In the genomic region with DNA sequence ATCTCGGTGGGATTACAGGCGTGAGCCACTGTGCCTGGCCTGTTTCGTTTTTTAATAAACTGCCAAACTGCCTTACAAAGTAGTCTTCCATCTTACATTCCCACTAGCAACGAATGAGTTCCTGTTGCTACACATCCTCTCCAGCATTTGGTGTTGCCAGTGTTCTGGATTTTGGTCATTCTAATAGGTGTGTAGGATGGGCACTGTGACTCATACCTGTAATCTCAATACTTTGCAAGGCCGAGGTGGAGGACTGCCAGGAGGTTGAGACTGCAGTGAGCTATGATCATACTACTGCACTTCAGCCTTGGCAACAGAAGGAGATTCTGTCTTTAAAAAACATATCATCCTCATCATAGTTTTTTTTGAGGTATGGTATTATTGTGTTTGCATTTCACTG, we compare ENCODE assay signal across 9 cellular contexts. TPM values are rescaled to one million over a fixed set of nuclear protein-coding genes. Genes with fewer than 3 reads are reported as not detected.
DNase-seq lines count a peak whose midpoint lies in the region; ATAC-seq, FAIRE-seq and TF ChIP-seq lines count a peak whose summit lies in the region.
"Had no signal": no experiment of that assay in that cellular context is flagged by ENCODE, and none has a peak within 500 bp of the region (broad histone marks: within the 10 kb centered on the region; RNA-seq: fewer than 3 reads in every experiment).

No MANE protein-coding gene starts in this region.

- peak overlapping the region; percentile 49; the same call in 1 of the 2 replicates for H3K27ac ChIP-seq in RWPE1

- no peaks in the 10 kb centered on the region for H3K36me3 ChIP-seq in mucosa of descending colon (ENCODE audit: low read depth)

- no peak overlapping the region for H3K4me3 ChIP-seq in mucosa of descending colon

- peaks cover 16% of the 10 kb centered on the region for H3K4me1 ChIP-seq in mucosa of descending colon (ENCODE audit: low read depth)

- ATAC-seq in GM18858 (IDR thresholded peaks at IDR 0.05; ENCODE audit: unreplicated experiment): peak; percentile 78
- ATAC-seq in HG02610 (IDR thresholded peaks at IDR 0.05; ENCODE audit: unreplicated experiment): peak; percentile 92
- peak; percentile 91 for ATAC-seq in mucosa of descending colon

- POLR2A ChIA-PET in RWPE1 (lab: Yijun Ruan, JAX; ENCODE audit: low non-redundant PET): interaction anchor here (0.9 to 1.0 kb wide), 2 partner anchors 11 to 21 kb away, joined by 3 to 6 read pairs; partner anchors contain the start of gene RSBN1L

- FAIRE-seq in frontal cortex (lab: Jason Lieb, UNC): no peak

- TF ChIP-seq CTCF in RWPE1 (conservative IDR thresholded peaks at IDR 0.05; ENCODE audit: low read depth) (no peak), mucosa of descending colon (IDR thresholded peaks at IDR 0.05) (no peak)

- no peak for DNase-seq in RWPE1 (ENCODE audit: low spot score)
- peak in 2 of 3 donors; percentile 65 to 79 for DNase-seq in mucosa of descending colon
- no peak for DNase-seq in middle frontal gyrus (ENCODE audit: extremely low spot score, low spot score)
- no peak for DNase-seq in frontal cortex (ENCODE audit: low spot score in 2 of 2)
- no peak for DNase-seq in ecto neural progenitor cell (ENCODE audit: low spot score)
- DNase-seq in NCI-H82 treated with DMSO at 0.1 percent for 48 hours (lab: John Stamatoyannopoulos, UW; ENCODE audit: unreplicated experiment): no peak
- DNase-seq: cortex of kidney had no signal

- CTCF ChIA-PET in RWPE1 (lab: Yijun Ruan, JAX): interaction anchor here (0.6 to 0.7 kb wide), 2 partner anchors 16 to 88 kb away, joined by 3 read pairs; no protein-coding TSS in a partner anchor

- intact Hi-C loops in mucosa of descending colon (cut with DNase I, micrococcal nuclease): no loop called here

- H3K9me3 ChIP-seq in mucosa of descending colon: no peaks in the 10 kb centered on the region

RNA-seq across cellular contexts. Expression of gene RSBN1L, which starts 21.4 kb away (rescaled TPM):
- 10 to 100 TPM; 19.1 to 31.5 (median 19.6) TPM for total RNA-seq in mucosa of descending colon
- total RNA-seq in frontal cortex: 92.9 TPM

Comparison
In these comparisons a context has a peak if more than half of its experiments do, and no peak if none do; other contexts are left out.
1. DNase-seq: peak in mucosa of descending colon (2 of 3); none in RWPE1 (single experiment), middle frontal gyrus (single experiment), frontal cortex (0 of 2), ecto neural progenitor cell (single experiment) and NCI-H82 treated with DMSO at 0.1 percent for 48 hours (single experiment).
2. Peak in every context shown above with its lines, with median percentiles within 50 percentile points of each other: ATAC-seq.